In the genomic region with DNA sequence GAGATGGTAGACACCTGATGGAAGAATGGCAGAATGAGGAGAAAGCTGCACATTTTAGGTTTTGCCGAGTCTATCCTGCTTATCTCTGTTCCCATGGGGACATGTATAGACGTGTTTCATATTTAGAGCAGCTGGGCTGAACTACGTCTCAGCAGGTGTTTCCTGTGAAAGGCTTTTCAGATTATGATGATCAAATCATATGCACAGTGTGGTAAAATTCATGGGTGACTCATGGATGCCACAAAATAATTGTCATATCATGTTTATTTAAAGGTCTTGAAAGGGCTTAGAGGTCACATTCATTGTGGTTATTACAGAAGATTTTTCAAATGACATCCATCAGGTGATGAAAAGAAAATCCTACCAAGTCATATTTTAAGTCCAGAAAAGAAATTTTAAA, we compare ENCODE assay signal across 1 cellular context.
TF ChIP-seq lines count a peak whose summit lies in the region.

No MANE protein-coding gene starts in this region.

TF ChIP-seq in GM12878, 131 proteins besides CTCF, POLR2A, EP300 and RAD21 (continued from another document):
- TF ChIP-seq, protein P1, sequence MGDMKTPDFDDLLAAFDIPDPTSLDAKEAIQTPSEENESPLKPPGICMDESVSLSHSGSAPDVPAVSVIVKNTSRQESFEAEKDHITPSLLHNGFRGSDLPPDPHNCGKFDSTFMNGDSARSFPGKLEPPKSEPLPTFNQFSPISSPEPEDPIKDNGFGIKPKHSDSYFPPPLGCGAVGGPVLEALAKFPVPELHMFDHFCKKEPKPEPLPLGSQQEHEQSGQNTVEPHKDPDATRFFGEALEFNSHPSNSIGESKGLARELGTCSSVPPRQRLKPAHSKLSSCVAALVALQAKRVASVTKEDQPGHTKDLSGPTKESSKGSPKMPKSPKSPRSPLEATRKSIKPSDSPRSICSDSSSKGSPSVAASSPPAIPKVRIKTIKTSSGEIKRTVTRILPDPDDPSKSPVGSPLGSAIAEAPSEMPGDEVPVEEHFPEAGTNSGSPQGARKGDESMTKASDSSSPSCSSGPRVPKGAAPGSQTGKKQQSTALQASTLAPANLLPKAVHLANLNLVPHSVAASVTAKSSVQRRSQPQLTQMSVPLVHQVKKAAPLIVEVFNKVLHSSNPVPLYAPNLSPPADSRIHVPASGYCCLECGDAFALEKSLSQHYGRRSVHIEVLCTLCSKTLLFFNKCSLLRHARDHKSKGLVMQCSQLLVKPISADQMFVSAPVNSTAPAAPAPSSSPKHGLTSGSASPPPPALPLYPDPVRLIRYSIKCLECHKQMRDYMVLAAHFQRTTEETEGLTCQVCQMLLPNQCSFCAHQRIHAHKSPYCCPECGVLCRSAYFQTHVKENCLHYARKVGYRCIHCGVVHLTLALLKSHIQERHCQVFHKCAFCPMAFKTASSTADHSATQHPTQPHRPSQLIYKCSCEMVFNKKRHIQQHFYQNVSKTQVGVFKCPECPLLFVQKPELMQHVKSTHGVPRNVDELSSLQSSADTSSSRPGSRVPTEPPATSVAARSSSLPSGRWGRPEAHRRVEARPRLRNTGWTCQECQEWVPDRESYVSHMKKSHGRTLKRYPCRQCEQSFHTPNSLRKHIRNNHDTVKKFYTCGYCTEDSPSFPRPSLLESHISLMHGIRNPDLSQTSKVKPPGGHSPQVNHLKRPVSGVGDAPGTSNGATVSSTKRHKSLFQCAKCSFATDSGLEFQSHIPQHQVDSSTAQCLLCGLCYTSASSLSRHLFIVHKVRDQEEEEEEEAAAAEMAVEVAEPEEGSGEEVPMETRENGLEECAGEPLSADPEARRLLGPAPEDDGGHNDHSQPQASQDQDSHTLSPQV (IDR thresholded peaks at IDR 0.05) = no peak
- peak; percentile 75; the same call in 1 of the 2 replicates for TF ChIP-seq TCF3 (IDR thresholded peaks at IDR 0.05; ENCODE audit: borderline replicate concordance, insufficient read depth, low read depth, low read length)
- TF ChIP-seq, protein P2, sequence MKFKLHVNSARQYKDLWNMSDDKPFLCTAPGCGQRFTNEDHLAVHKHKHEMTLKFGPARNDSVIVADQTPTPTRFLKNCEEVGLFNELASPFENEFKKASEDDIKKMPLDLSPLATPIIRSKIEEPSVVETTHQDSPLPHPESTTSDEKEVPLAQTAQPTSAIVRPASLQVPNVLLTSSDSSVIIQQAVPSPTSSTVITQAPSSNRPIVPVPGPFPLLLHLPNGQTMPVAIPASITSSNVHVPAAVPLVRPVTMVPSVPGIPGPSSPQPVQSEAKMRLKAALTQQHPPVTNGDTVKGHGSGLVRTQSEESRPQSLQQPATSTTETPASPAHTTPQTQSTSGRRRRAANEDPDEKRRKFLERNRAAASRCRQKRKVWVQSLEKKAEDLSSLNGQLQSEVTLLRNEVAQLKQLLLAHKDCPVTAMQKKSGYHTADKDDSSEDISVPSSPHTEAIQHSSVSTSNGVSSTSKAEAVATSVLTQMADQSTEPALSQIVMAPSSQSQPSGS (IDR thresholded peaks at IDR 0.05; ENCODE audit: low read length) = peak; percentile 63
- TF ChIP-seq, protein P3, sequence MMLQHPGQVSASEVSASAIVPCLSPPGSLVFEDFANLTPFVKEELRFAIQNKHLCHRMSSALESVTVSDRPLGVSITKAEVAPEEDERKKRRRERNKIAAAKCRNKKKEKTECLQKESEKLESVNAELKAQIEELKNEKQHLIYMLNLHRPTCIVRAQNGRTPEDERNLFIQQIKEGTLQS (IDR thresholded peaks at IDR 0.05; ENCODE audit: borderline replicate concordance, extremely low read depth, low read depth, low read length) = no peak
- peak; percentile 79 for TF ChIP-seq NR2F1 (conservative IDR thresholded peaks at IDR 0.05)
- TF ChIP-seq WRNIP1 (IDR thresholded peaks at IDR 0.05; ENCODE audit: borderline replicate concordance, low read depth, low read length) = no peak
- no peak for TF ChIP-seq ZNF274 (IDR thresholded peaks at IDR 0.05; ENCODE audit: insufficient read depth, insufficient read length)
- TF ChIP-seq BCL11A (IDR thresholded peaks at IDR 0.05; ENCODE audit: low read depth, low read length) = peak; percentile 36; the same call in 1 of the 2 replicates
- no peak for TF ChIP-seq BRCA1 (IDR thresholded peaks at IDR 0.05; ENCODE audit: low read depth, low read length)
- TF ChIP-seq JUND (IDR thresholded peaks at IDR 0.05; ENCODE audit: low read depth, low read length) = no peak
- no peak for TF ChIP-seq SUZ12 (IDR thresholded peaks at IDR 0.05; ENCODE audit: unreplicated experiment)
- TF ChIP-seq POLR2AphosphoS5 (IDR thresholded peaks at IDR 0.05; ENCODE audit: low read length) = no peak
- peak; percentile 85 for TF ChIP-seq TCF12 (IDR thresholded peaks at IDR 0.05; ENCODE audit: low read depth, low read length)
- TF ChIP-seq KAT2A (conservative IDR thresholded peaks at IDR 0.05; ENCODE audit: control insufficient read depth, low read depth, low read length) = no peak
- TF ChIP-seq CHD4 (IDR thresholded peaks at IDR 0.05) = no peak
- peak; percentile 22; the same call in 1 of the 2 replicates for TF ChIP-seq MTA2 (IDR thresholded peaks at IDR 0.05; ENCODE audit: low read depth)
- peak; percentile 51; the same call in 1 of the 2 replicates for TF ChIP-seq FOXM1 (IDR thresholded peaks at IDR 0.05; ENCODE audit: low read depth, low read length)
- no peak for TF ChIP-seq FOXK2 (IDR thresholded peaks at IDR 0.05)
- TF ChIP-seq EGR1 (IDR thresholded peaks at IDR 0.05; ENCODE audit: borderline replicate concordance in 1 of 2, low read depth in 2 of 2, low read length in 2 of 2) = no peak
- peak; percentile 59 for TF ChIP-seq JUNB (IDR thresholded peaks at IDR 0.05)
- TF ChIP-seq SREBF1 (IDR thresholded peaks at IDR 0.05; ENCODE audit: low read length) = no peak
- TF ChIP-seq ATF7 (IDR thresholded peaks at IDR 0.05; ENCODE audit: low read depth) = no peak
- no peak for TF ChIP-seq PAX8 (IDR thresholded peaks at IDR 0.05)
- peak; percentile 68 for TF ChIP-seq CREM (IDR thresholded peaks at IDR 0.05; ENCODE audit: low read depth)
